ENCODE assay signal across 8 cellular contexts in the genomic region with DNA sequence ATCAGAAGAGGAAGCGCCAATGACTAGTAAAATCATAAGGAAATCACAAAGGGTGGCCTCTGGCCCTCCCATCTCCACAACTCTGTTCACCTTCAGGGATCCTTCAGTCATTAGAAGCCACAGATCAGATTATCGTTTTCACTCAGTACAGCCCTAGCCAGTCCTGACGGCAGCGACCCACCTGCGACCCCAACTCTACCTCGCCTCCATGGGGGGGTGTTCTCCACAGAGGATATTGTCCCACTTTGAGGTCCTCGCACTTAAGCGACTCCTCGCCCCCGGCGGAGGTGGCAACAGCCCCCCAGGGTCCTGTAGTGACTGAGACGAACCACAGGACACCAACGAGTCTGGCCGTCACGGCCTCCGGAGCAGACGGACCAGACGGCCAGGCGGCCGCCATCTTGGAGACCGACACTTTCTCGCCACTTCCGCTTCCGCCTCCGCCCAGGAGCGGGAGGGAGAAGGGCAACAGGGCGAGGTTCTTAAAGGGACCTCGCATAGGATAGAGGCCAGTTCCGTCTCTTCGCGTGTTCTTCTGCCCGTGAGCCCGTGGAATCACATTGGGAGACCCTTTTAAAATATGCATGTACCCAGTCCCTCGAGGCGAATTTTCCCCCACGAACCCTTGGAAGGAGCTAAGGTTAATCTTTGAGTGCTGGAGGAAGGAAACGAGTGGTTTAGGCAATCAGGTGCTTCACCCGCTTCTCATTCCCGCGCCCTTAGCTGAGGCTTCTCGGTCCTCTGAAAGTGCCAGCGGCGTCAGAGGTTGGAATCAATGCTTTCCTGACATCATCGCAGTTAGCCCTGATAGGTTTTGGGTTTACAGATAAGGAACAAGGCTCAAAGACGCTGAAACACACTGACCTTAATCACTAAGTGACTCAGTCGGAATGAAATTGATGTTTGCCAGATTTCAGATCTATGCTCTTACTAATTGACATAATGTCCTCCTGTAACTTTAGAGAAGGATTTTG. TPM values are rescaled to one million over a fixed set of nuclear protein-coding genes. Genes with fewer than 3 reads are reported as not detected.
A peak's percentile ranks its signal among the peaks of the same experiment; 100 is the strongest.
DNase-seq lines count a peak whose midpoint lies in the region; ATAC-seq and TF ChIP-seq lines count a peak whose summit lies in the region.

A gene (minus strand): TSS at position 421 of the 974 bp plus-strand sequence. CDS start 21 bp downstream, at position 400.

- H3K9me3 ChIP-seq in NT2/D1 (ENCODE audit: insufficient read depth, low read length) = no peaks in the 10 kb centered on the region

- H3K27ac Mint-ChIP-seq in endothelial cell (ENCODE audit: unreplicated experiment) (peak within 1 kb of the TSS; percentile 95), mesothelial cell of epicardium (peak within 1 kb of the TSS; percentile 97)

- peak; percentile 99 for ATAC-seq in GM21381 (IDR thresholded peaks at IDR 0.05; ENCODE audit: unreplicated experiment)

- no peaks in the 10 kb centered on the region for H3K36me3 Mint-ChIP-seq in endothelial cell (ENCODE audit: low read depth, unreplicated experiment)
- peaks cover 5% of the 10 kb centered on the region for H3K36me3 Mint-ChIP-seq in mesothelial cell of epicardium

- peaks cover 5% of the 10 kb centered on the region for H3K27me3 Mint-ChIP-seq in endothelial cell (ENCODE audit: unreplicated experiment)
- no peaks in the 10 kb centered on the region for H3K27me3 Mint-ChIP-seq in mesothelial cell of epicardium (ENCODE audit: low read depth)

- TF ChIP-seq CTCF in endothelial cell (IDR thresholded peaks at IDR 0.05; ENCODE audit: unreplicated experiment) (no peak), mesothelial cell of epicardium (IDR thresholded peaks at IDR 0.05; ENCODE audit: unreplicated experiment) (no peak)

- H3K4me1 ChIP-seq in NT2/D1 (ENCODE audit: insufficient read depth, insufficient read length) = no peaks in the 10 kb centered on the region

- H3K9ac ChIP-seq in NT2/D1 (ENCODE audit: insufficient read length, low read depth) = peak within 1 kb of the TSS; percentile 97

- DNase-seq in COR-L47 (lab: John Stamatoyannopoulos, UW) (peak; percentile 84), HUDEP-2 (lab: John Stamatoyannopoulos, UW; ENCODE audit: unreplicated experiment in 76 of 76) (peak in 75 of 76 experiments; percentile 22 to 86 (median 74)), NT2/D1 (ENCODE audit: low read depth, low spot score) (peak; percentile 92), endothelial cell (ENCODE audit: low spot score) (peak; percentile 90), mesothelial cell of epicardium (ENCODE audit: low spot score in 2 of 2, unreplicated experiment in 2 of 2) (peak; percentile 68 to 83)
- peak; percentile 75 for DNase-seq in activated CD8-positive, alpha-beta memory T cell treated with anti-CD3 and anti-CD28 coated beads, Interleukin-2, amount 50 U/mL, for 24 hours (ENCODE audit: extremely low read depth)
- DNase-seq in stimulated activated CD8-positive, alpha-beta memory T cell treated with anti-CD3 and anti-CD28 coated beads, Interleukin-15, amount 100 ng/mL, for 48 hours (ENCODE audit: low read depth in 2 of 2) = peak; percentile 81

- peak within 1 kb of the TSS; percentile 93 for H3K4me3 Mint-ChIP-seq in endothelial cell (ENCODE audit: unreplicated experiment)
- H3K4me3 Mint-ChIP-seq in mesothelial cell of epicardium = peak within 1 kb of the TSS; percentile 93

- H3K4me1 Mint-ChIP-seq in endothelial cell (ENCODE audit: unreplicated experiment) (peaks cover 4% of the 10 kb centered on the region), mesothelial cell of epicardium (peaks cover 20% of the 10 kb centered on the region)

- H3K9me3 Mint-ChIP-seq in endothelial cell (ENCODE audit: unreplicated experiment) = no peaks in the 10 kb centered on the region
- H3K9me3 Mint-ChIP-seq in mesothelial cell of epicardium = no peaks in the 10 kb centered on the region

- H3K4me3 ChIP-seq in NT2/D1 (ENCODE audit: insufficient read length, low read depth) = peak within 1 kb of the TSS; percentile 93

- H3K27me3 ChIP-seq in NT2/D1 (ENCODE audit: insufficient read depth, insufficient read length) = no peaks in the 10 kb centered on the region

- H3K36me3 ChIP-seq in NT2/D1 (ENCODE audit: insufficient read depth, insufficient read length, low read length) = peaks cover 27% of the 10 kb centered on the region

RNA-seq across cellular contexts. Expression of the gene that starts here (rescaled TPM):
- 23.1 TPM for total RNA-seq in endothelial cell (ENCODE audit: unreplicated experiment)
- 55.5 to 62.4 TPM (median 55.5 TPM) in 3 replicates for total RNA-seq in mesothelial cell of epicardium

Comparison
In these comparisons a context has a peak if more than half of its experiments do, and no peak if none do; other contexts are left out.
1. Peak in every context shown above with its lines: DNase-seq, ATAC-seq and H3K4me3 ChIP-seq.